ENCODE assay signal across 20 cellular contexts in the genomic region with DNA sequence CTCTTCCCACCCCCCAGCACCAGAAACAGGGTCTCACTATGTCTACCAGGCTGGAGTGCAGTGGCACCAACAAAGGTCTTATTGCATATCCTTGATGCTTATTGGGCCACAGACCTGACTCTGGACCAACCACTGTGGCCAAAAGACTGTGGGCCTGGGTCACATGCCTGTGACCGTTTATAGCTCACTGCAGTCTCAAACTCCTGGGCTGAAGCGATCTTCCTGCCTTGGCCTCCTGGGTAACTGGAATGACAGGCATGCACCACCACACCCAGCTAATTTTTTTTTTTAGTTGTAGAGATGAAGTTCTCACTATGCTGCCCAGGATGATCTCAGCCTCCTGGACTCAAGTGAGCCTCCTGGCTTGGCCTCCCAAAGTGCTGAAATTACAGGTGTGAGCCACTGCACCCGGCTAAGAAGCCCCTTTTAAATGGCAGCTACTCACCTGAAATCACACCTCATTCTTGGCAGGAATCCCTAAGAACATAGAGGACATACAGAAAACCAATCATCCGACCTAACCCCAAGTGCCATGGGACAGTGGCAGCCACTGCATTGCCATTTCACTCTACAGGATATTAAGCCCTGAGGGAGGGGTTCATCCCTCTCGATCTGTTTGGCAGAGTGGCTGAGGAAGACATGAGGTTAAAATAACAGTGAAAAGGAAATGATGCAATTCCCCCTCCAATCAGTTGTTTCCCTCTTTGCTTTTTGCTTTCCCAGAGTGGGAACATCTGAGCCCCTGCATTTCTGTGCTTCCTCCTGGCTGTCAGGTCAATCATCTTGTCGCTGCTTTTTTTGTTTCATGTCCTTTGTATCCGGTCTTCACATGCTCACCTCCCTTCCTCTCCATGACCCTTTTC.
DNase-seq lines count a peak whose midpoint lies in the region; ATAC-seq and TF ChIP-seq lines count a peak whose summit lies in the region.
"Had no signal": no experiment of that assay in that cellular context is flagged by ENCODE, and none has a peak within 500 bp of the region (broad histone marks: within the 10 kb centered on the region; RNA-seq: fewer than 3 reads in every experiment).

No MANE protein-coding gene starts in this region.

- H3K9ac ChIP-seq in SK-N-MC (ENCODE audit: insufficient read length) = no peak overlapping the region
- H3K9ac ChIP-seq in subcutaneous abdominal adipose tissue (ENCODE audit: low read length in 5 of 5) = no peak overlapping the region

- TF ChIP-seq POLR2A in gastroesophageal sphincter (IDR thresholded peaks at IDR 0.05) = no peak

- peak overlapping the region; percentile 39 for H3K27ac Mint-ChIP-seq in activated naive CD8-positive, alpha-beta T cell treated with anti-CD3 and anti-CD28 coated beads, Interleukin-2, amount 10 ng/mL, durations not matched to agents 7 days and 5 days
- H3K27ac Mint-ChIP-seq in activated naive CD8-positive, alpha-beta T cell treated with anti-CD3 and anti-CD28 coated beads, Interleukin-2, amount 50 U/mL, for 24 hours = no peak overlapping the region
- H3K27ac Mint-ChIP-seq: activated naive CD8-positive, alpha-beta T cell treated with anti-CD3 and anti-CD28 coated beads for 36 hours; activated T-cell treated with anti-CD3 and anti-CD28 coated beads, Interleukin-2, amount 50 U/mL, for 72 hours; CD4-positive, alpha-beta T cell; natural killer cell treated with Interleukin-12 subunit alpha and Interleukin-12 subunit beta and Interleukin-15 and Interleukin-18, amount 100 ng/mL, for 72 hours; type B pancreatic cell had no signal

- ATAC-seq in activated naive CD8-positive, alpha-beta T cell treated with anti-CD3 and anti-CD28 coated beads, Interleukin-2, amount 10 ng/mL, durations not matched to agents 7 days and 5 days (ENCODE audit: low read depth) = no peak
- ATAC-seq in activated naive CD8-positive, alpha-beta T cell treated with anti-CD3 and anti-CD28 coated beads, Interleukin-2, amount 50 U/mL, for 24 hours = no peak
- peak; percentile 46 for ATAC-seq in gastroesophageal sphincter
- ATAC-seq in left lung = no peak
- ATAC-seq: A549; activated T-cell treated with anti-CD3 and anti-CD28 coated beads, Interleukin-2, amount 50 U/mL, for 72 hours; natural killer cell treated with Interleukin-12 subunit alpha and Interleukin-12 subunit beta and Interleukin-15 and Interleukin-18, amount 100 ng/mL, for 72 hours had no signal

- in situ Hi-C loops in G401 (cut with HindIII; ENCODE audit: low sequenced_read_pairs) = no loop called here

- TF ChIP-seq CTCF in gastroesophageal sphincter (IDR thresholded peaks at IDR 0.05) (no peak), left lung (IDR thresholded peaks at IDR 0.05) (no peak)

- DNase-seq in activated naive CD8-positive, alpha-beta T cell treated with anti-CD3 and anti-CD28 coated beads, Interleukin-2, amount 10 ng/mL, durations not matched to agents 7 days and 5 days = no peak
- no peak for DNase-seq in activated naive CD8-positive, alpha-beta T cell treated with anti-CD3 and anti-CD28 coated beads, Interleukin-2, amount 50 U/mL, for 24 hours
- DNase-seq in SK-N-MC (ENCODE audit: low read depth, low spot score) = peak; percentile 10
- no peak for DNase-seq in left lung
- no peak for DNase-seq in G401 (ENCODE audit: low spot score)
- no peak for DNase-seq in activated naive CD4-positive, alpha-beta T cell treated with Interleukin-2 at 50 U/mL for 16 hours
- DNase-seq: activated naive CD8-positive, alpha-beta T cell treated with anti-CD3 and anti-CD28 coated beads for 36 hours; activated T-cell treated with anti-CD3 and anti-CD28 coated beads, Interleukin-2, amount 50 U/mL, for 72 hours; CD4-positive, alpha-beta T cell; effector memory CD4-positive, alpha-beta T cell; KG1; NCI-H345; stimulated activated naive CD4-positive, alpha-beta T cell had no signal

- peaks cover 6% of the 10 kb centered on the region for H3K4me1 Mint-ChIP-seq in activated naive CD8-positive, alpha-beta T cell treated with anti-CD3 and anti-CD28 coated beads, Interleukin-2, amount 10 ng/mL, durations not matched to agents 7 days and 5 days
- peaks cover 1% of the 10 kb centered on the region for H3K4me1 Mint-ChIP-seq in activated naive CD8-positive, alpha-beta T cell treated with anti-CD3 and anti-CD28 coated beads, Interleukin-2, amount 50 U/mL, for 24 hours
- H3K4me1 Mint-ChIP-seq: activated naive CD8-positive, alpha-beta T cell treated with anti-CD3 and anti-CD28 coated beads for 36 hours had no signal

- H3K9me3 ChIP-seq in SK-N-MC (ENCODE audit: low read depth, low read length) (no peaks in the 10 kb centered on the region), gastroesophageal sphincter (peaks cover 0 to 5% (median 0%) of the 10 kb centered on the region in 3 donors), subcutaneous abdominal adipose tissue (ENCODE audit: control insufficient read depth in 5 of 5, low read length in 5 of 5) (no peaks in the 10 kb centered on the region), left lung (no peaks in the 10 kb centered on the region)
- H3K9me3 ChIP-seq: SJSA1 had no signal

- intact Hi-C loops in left lung (cut with DNase I) = no loop called here

- H3K36me3 ChIP-seq in SK-N-MC (ENCODE audit: insufficient read depth, low read length) (no peaks in the 10 kb centered on the region), gastroesophageal sphincter (no peaks in the 10 kb centered on the region), subcutaneous abdominal adipose tissue (ENCODE audit: control insufficient read depth in 5 of 5, insufficient read depth in 5 of 5, low read length in 5 of 5) (no peaks in the 10 kb centered on the region), left lung (no peaks in the 10 kb centered on the region)
- H3K36me3 ChIP-seq: cardiac muscle cell, SJSA1 had no signal

- no peak overlapping the region for H3K27ac ChIP-seq in SK-N-MC
- H3K27ac ChIP-seq in gastroesophageal sphincter = no peak overlapping the region
- H3K27ac ChIP-seq in subcutaneous abdominal adipose tissue (ENCODE audit: low read depth, low read length) = no peak overlapping the region
- H3K27ac ChIP-seq in left lung = no peak overlapping the region
- H3K27ac ChIP-seq: A549, cardiac muscle cell, SJSA1 had no signal

- no peaks in the 10 kb centered on the region for H3K9me3 Mint-ChIP-seq in activated naive CD8-positive, alpha-beta T cell treated with anti-CD3 and anti-CD28 coated beads, Interleukin-2, amount 10 ng/mL, durations not matched to agents 7 days and 5 days
- H3K9me3 Mint-ChIP-seq in activated naive CD8-positive, alpha-beta T cell treated with anti-CD3 and anti-CD28 coated beads, Interleukin-2, amount 50 U/mL, for 24 hours = peaks cover 13% of the 10 kb centered on the region

- H3K27me3 ChIP-seq in gastroesophageal sphincter (no peaks in the 10 kb centered on the region), subcutaneous abdominal adipose tissue (ENCODE audit: control insufficient read depth in 5 of 5, insufficient read depth in 4 of 5, low read length in 5 of 5) (no peaks in the 10 kb centered on the region), left lung (no peaks in the 10 kb centered on the region)
- H3K27me3 ChIP-seq: cardiac muscle cell, SJSA1 had no signal

- peaks cover 6% of the 10 kb centered on the region for H3K36me3 Mint-ChIP-seq in activated naive CD8-positive, alpha-beta T cell treated with anti-CD3 and anti-CD28 coated beads, Interleukin-2, amount 10 ng/mL, durations not matched to agents 7 days and 5 days
- peaks cover 2% of the 10 kb centered on the region for H3K36me3 Mint-ChIP-seq in activated naive CD8-positive, alpha-beta T cell treated with anti-CD3 and anti-CD28 coated beads, Interleukin-2, amount 50 U/mL, for 24 hours (ENCODE audit: low read depth)
- H3K36me3 Mint-ChIP-seq: type B pancreatic cell had no signal

- WGBS in gastroesophageal sphincter (ENCODE audit: low coverage in 1 of 2), 2 donors = 52 to 66% methylated on average over 5 of the region's 7 CpGs

- H3K27me3 Mint-ChIP-seq in activated naive CD8-positive, alpha-beta T cell treated with anti-CD3 and anti-CD28 coated beads, Interleukin-2, amount 10 ng/mL, durations not matched to agents 7 days and 5 days = peaks cover 3% of the 10 kb centered on the region
- peaks cover 2% of the 10 kb centered on the region for H3K27me3 Mint-ChIP-seq in activated naive CD8-positive, alpha-beta T cell treated with anti-CD3 and anti-CD28 coated beads, Interleukin-2, amount 50 U/mL, for 24 hours
- H3K27me3 Mint-ChIP-seq: activated naive CD8-positive, alpha-beta T cell treated with anti-CD3 and anti-CD28 coated beads for 36 hours; CD4-positive, alpha-beta T cell; type B pancreatic cell had no signal

- no peak for TF ChIP-seq EP300 in gastroesophageal sphincter (IDR thresholded peaks at IDR 0.05)

- H3K4me3 ChIP-seq in SK-N-MC (no peak overlapping the region), gastroesophageal sphincter (no peak overlapping the region), subcutaneous abdominal adipose tissue (ENCODE audit: low read depth in 1 of 5, low read length in 5 of 5) (peak overlapping the region in 3 of 5 donors; percentile 3 to 5 (median 4)), left lung (no peak overlapping the region)
- H3K4me3 ChIP-seq: A549, cardiac muscle cell, SJSA1 had no signal

- no peak overlapping the region for H3K4me3 Mint-ChIP-seq in activated naive CD8-positive, alpha-beta T cell treated with anti-CD3 and anti-CD28 coated beads, Interleukin-2, amount 10 ng/mL, durations not matched to agents 7 days and 5 days
- no peak overlapping the region for H3K4me3 Mint-ChIP-seq in activated naive CD8-positive, alpha-beta T cell treated with anti-CD3 and anti-CD28 coated beads, Interleukin-2, amount 50 U/mL, for 24 hours
- H3K4me3 Mint-ChIP-seq: activated naive CD8-positive, alpha-beta T cell treated with anti-CD3 and anti-CD28 coated beads for 36 hours; activated T-cell treated with anti-CD3 and anti-CD28 coated beads, Interleukin-2, amount 50 U/mL, for 72 hours; CD4-positive, alpha-beta T cell; natural killer cell treated with Interleukin-12 subunit alpha and Interleukin-12 subunit beta and Interleukin-15 and Interleukin-18, amount 100 ng/mL, for 72 hours; type B pancreatic cell had no signal

- POLR2A ChIA-PET in activated naive CD8-positive, alpha-beta T cell treated with anti-CD3 and anti-CD28 coated beads, Interleukin-2, amount 10 ng/mL, durations not matched to agents 7 days and 5 days (lab: Charles Lee) = no interaction called here

- no peaks in the 10 kb centered on the region for H3K4me1 ChIP-seq in gastroesophageal sphincter
- H3K4me1 ChIP-seq in subcutaneous abdominal adipose tissue (ENCODE audit: control insufficient read depth in 5 of 5, insufficient read depth in 5 of 5, low read length in 5 of 5) = peaks cover 0 to 14% (median 8%) of the 10 kb centered on the region in 5 donors
- peaks cover 0 to 4% of the 10 kb centered on the region in 2 donors for H3K4me1 ChIP-seq in left lung
- H3K4me1 ChIP-seq: A549, SJSA1 had no signal

Comparison
In these comparisons a context has a peak if more than half of its experiments do, and no peak if none do; other contexts are left out.
1. H3K4me3 ChIP-seq: peak in subcutaneous abdominal adipose tissue (3 of 5); none in SK-N-MC (single experiment), gastroesophageal sphincter (0 of 2) and left lung (0 of 2).